ENCODE assay signal across 10 cellular contexts in genomic region chr9:68781866-68782265, GRCh38.
A peak's percentile ranks its signal among the peaks of the same experiment; 100 is the strongest.
DNase-seq lines count a peak whose midpoint lies in the region; ATAC-seq, FAIRE-seq and TF ChIP-seq lines count a peak whose summit lies in the region.
"Had no signal": no experiment of that assay in that cellular context is flagged by ENCODE, and none has a peak within 500 bp of the region (broad histone marks: within the 10 kb centered on the region; RNA-seq: fewer than 3 reads in every experiment).

No MANE protein-coding gene starts in this region.

- POLR2A ChIA-PET in CD4-positive, alpha-beta memory T cell (lab: Charles Lee; ENCODE audit: partially characterized antibody): no interaction called here
- POLR2A ChIA-PET in naive thymus-derived CD4-positive, alpha-beta T cell (lab: Charles Lee): no interaction called here

- no peak overlapping the region for H2AFZ ChIP-seq in astrocyte (ENCODE audit: low read depth, low read length)

- H3K79me2 ChIP-seq in astrocyte (ENCODE audit: insufficient read depth, low read length): peaks cover 32% of the 10 kb centered on the region

- no peaks in the 10 kb centered on the region for H3K9me3 Mint-ChIP-seq in CD4-positive, alpha-beta memory T cell
- no peaks in the 10 kb centered on the region for H3K9me3 Mint-ChIP-seq in astrocyte (ENCODE audit: unreplicated experiment)
- H3K9me3 Mint-ChIP-seq in naive thymus-derived CD4-positive, alpha-beta T cell: no peaks in the 10 kb centered on the region

- peak overlapping the region in 6 of 8 donors; percentile 8 to 63 (median 52) for H3K4me3 Mint-ChIP-seq in CD4-positive, alpha-beta memory T cell
- H3K4me3 Mint-ChIP-seq in astrocyte (ENCODE audit: unreplicated experiment): no peak overlapping the region
- H3K4me3 Mint-ChIP-seq in naive thymus-derived CD4-positive, alpha-beta T cell: peak overlapping the region in 9 of 10 donors; percentile 20 to 79 (median 53)

- peaks cover 29% of the 10 kb centered on the region for H4K20me1 ChIP-seq in astrocyte (ENCODE audit: insufficient read depth, low read length)

- H3K36me3 ChIP-seq in CD4-positive, alpha-beta memory T cell (ENCODE audit: insufficient read depth, low read length): no peaks in the 10 kb centered on the region
- H3K36me3 ChIP-seq in astrocyte (ENCODE audit: insufficient read depth, low read length): no peaks in the 10 kb centered on the region
- no peaks in the 10 kb centered on the region for H3K36me3 ChIP-seq in naive thymus-derived CD4-positive, alpha-beta T cell (ENCODE audit: control insufficient read depth in 2 of 3, insufficient read depth in 3 of 3, low read length in 3 of 3)
- no peaks in the 10 kb centered on the region for H3K36me3 ChIP-seq in SJCRH30
- H3K36me3 ChIP-seq: thyroid gland had no signal

- no peaks in the 10 kb centered on the region for H3K27me3 ChIP-seq in CD4-positive, alpha-beta memory T cell (ENCODE audit: insufficient read depth, low read length)
- no peaks in the 10 kb centered on the region for H3K27me3 ChIP-seq in astrocyte (ENCODE audit: insufficient read depth, low read length)
- H3K27me3 ChIP-seq in naive thymus-derived CD4-positive, alpha-beta T cell (ENCODE audit: control insufficient read depth in 2 of 2, insufficient read depth in 2 of 2, low read length in 2 of 2): no peaks in the 10 kb centered on the region
- H3K27me3 ChIP-seq in SJCRH30: no peaks in the 10 kb centered on the region
- H3K27me3 ChIP-seq: thyroid gland had no signal

- no peak for TF ChIP-seq CTCF in astrocyte (IDR thresholded peaks at IDR 0.05; ENCODE audit: insufficient read depth, low read depth, low read length)

- H3K4me3 ChIP-seq in CD4-positive, alpha-beta memory T cell (ENCODE audit: low read length in 2 of 2): no peak overlapping the region
- no peak overlapping the region for H3K4me3 ChIP-seq in astrocyte (ENCODE audit: insufficient read depth, low read depth, low read length)
- no peak overlapping the region for H3K4me3 ChIP-seq in naive thymus-derived CD4-positive, alpha-beta T cell (ENCODE audit: low read length)
- H3K4me3 ChIP-seq in SJCRH30: no peak overlapping the region
- H3K4me3 ChIP-seq: thyroid gland had no signal

- CTCF ChIA-PET in CD4-positive, alpha-beta memory T cell (lab: Charles Lee; ENCODE audit: partially characterized antibody): no interaction called here
- CTCF ChIA-PET in naive thymus-derived CD4-positive, alpha-beta T cell (lab: Charles Lee): no interaction called here

- no peaks in the 10 kb centered on the region for H3K9me3 ChIP-seq in CD4-positive, alpha-beta memory T cell (ENCODE audit: control insufficient read depth in 1 of 2, low read length in 2 of 2)
- H3K9me3 ChIP-seq in astrocyte (ENCODE audit: insufficient read depth, low read depth, low read length) (no peaks in the 10 kb centered on the region), SJCRH30 (replicated peaks) (no peaks in the 10 kb centered on the region)
- H3K9me3 ChIP-seq in naive thymus-derived CD4-positive, alpha-beta T cell (ENCODE audit: control insufficient read depth in 2 of 3, low read length in 3 of 3): no peaks in the 10 kb centered on the region
- H3K9me3 ChIP-seq: thyroid gland had no signal

- peaks cover 64% of the 10 kb centered on the region for H3K4me1 ChIP-seq in CD4-positive, alpha-beta memory T cell (ENCODE audit: insufficient read depth, low read length)
- H3K4me1 ChIP-seq in astrocyte (ENCODE audit: insufficient read depth, low read length) (peaks cover 9% of the 10 kb centered on the region), SJCRH30 (peaks cover 6% of the 10 kb centered on the region; the same call in 1 of the 2 replicates)
- peaks cover 36 to 51% of the 10 kb centered on the region in 2 donors for H3K4me1 ChIP-seq in naive thymus-derived CD4-positive, alpha-beta T cell (ENCODE audit: control insufficient read depth in 2 of 2, insufficient read depth in 2 of 2, low read length in 2 of 2)

- peak overlapping the region; percentile 16 for H3K4me2 ChIP-seq in astrocyte (ENCODE audit: low read length)

- no peak overlapping the region for H3K9ac ChIP-seq in astrocyte (ENCODE audit: low read length)

- peaks cover 4 to 12% (median 7%) of the 10 kb centered on the region in 4 donors for H3K4me1 Mint-ChIP-seq in CD4-positive, alpha-beta memory T cell
- peaks cover 2% of the 10 kb centered on the region for H3K4me1 Mint-ChIP-seq in astrocyte (ENCODE audit: low read depth, unreplicated experiment)
- peaks cover 0 to 9% (median 6%) of the 10 kb centered on the region in 7 donors for H3K4me1 Mint-ChIP-seq in naive thymus-derived CD4-positive, alpha-beta T cell

- peak; percentile 18 for FAIRE-seq in GM18507 (lab: Jason Lieb, UNC)
- no peak for FAIRE-seq in astrocyte (lab: Jason Lieb, UNC)

- peaks cover 0 to 3% of the 10 kb centered on the region in 2 donors for H3K27me3 Mint-ChIP-seq in CD4-positive, alpha-beta memory T cell
- H3K27me3 Mint-ChIP-seq in astrocyte (ENCODE audit: low read depth, unreplicated experiment): no peaks in the 10 kb centered on the region
- peaks cover 0 to 4% (median 0%) of the 10 kb centered on the region in 5 donors for H3K27me3 Mint-ChIP-seq in naive thymus-derived CD4-positive, alpha-beta T cell

- H3K36me3 Mint-ChIP-seq in CD4-positive, alpha-beta memory T cell: no peaks in the 10 kb centered on the region
- no peaks in the 10 kb centered on the region for H3K36me3 Mint-ChIP-seq in astrocyte (ENCODE audit: low read depth, unreplicated experiment)
- H3K36me3 Mint-ChIP-seq in naive thymus-derived CD4-positive, alpha-beta T cell: peaks cover 0 to 4% (median 0%) of the 10 kb centered on the region in 5 donors

- no peak for DNase-seq in CD4-positive, alpha-beta memory T cell
- DNase-seq in GM18507 (ENCODE audit: extremely low spot score, insufficient read length, low read depth) (no peak), astrocyte (ENCODE audit: low read depth) (no peak), mesenteric fat pad (ENCODE audit: low spot score) (no peak), SJCRH30 (no peak)
- DNase-seq in naive thymus-derived CD4-positive, alpha-beta T cell: no peak
- no peak for DNase-seq in stimulated activated CD4-positive, alpha-beta T cell treated with anti-CD3 and anti-CD28 coated beads, Interleukin-2, amount 100 ng/mL, for 48 hours
- DNase-seq: activated CD4-positive, CD25-positive, alpha-beta regulatory T cell treated with anti-CD3 and anti-CD28 coated beads, Interleukin-2, amount 50 U/mL, for 72 hours; thyroid gland had no signal

- intact Hi-C loops in CD4-positive, alpha-beta memory T cell (cut with micrococcal nuclease): loop anchor here (5.0 kb wide), 2 partner anchors 115 to 200 kb away; no protein-coding TSS in a partner anchor
- intact Hi-C loops in naive thymus-derived CD4-positive, alpha-beta T cell (cut with micrococcal nuclease): loop anchor here (2.0 to 10.0 kb wide), 6 partner anchors 77 to 1637 kb away; partner anchors contain the start of gene PIP5K1B (in 1 of the 2)

- H3K27ac ChIP-seq in CD4-positive, alpha-beta memory T cell (ENCODE audit: low read depth, low read length): no peak overlapping the region
- H3K27ac ChIP-seq in astrocyte (ENCODE audit: low read depth, low read length) (no peak overlapping the region), SJCRH30 (no peak overlapping the region)
- no peak overlapping the region for H3K27ac ChIP-seq in naive thymus-derived CD4-positive, alpha-beta T cell (ENCODE audit: low read depth, low read length)
- H3K27ac ChIP-seq: thyroid gland had no signal

- ATAC-seq in naive thymus-derived CD4-positive, alpha-beta T cell: no peak
- no peak for ATAC-seq in HG02885 (IDR thresholded peaks at IDR 0.05; ENCODE audit: poor library complexity, unreplicated experiment)

- H3K27ac Mint-ChIP-seq in CD4-positive, alpha-beta memory T cell: no peak overlapping the region
- no peak overlapping the region for H3K27ac Mint-ChIP-seq in astrocyte (ENCODE audit: unreplicated experiment)
- peak overlapping the region in 1 of 9 donors; percentile 13 for H3K27ac Mint-ChIP-seq in naive thymus-derived CD4-positive, alpha-beta T cell
